Comparison of ENCODE assay signal across 26 cellular contexts in genomic region chr12:18258929-18259328, GRCh38. TPM values are rescaled to one million over a fixed set of nuclear protein-coding genes. Genes with fewer than 3 reads are reported as not detected.
"Had no signal": no experiment of that assay in that cellular context is flagged by ENCODE, and none has a peak within 500 bp of the region (broad histone marks: within the 10 kb centered on the region; RNA-seq: fewer than 3 reads in every experiment).

No MANE protein-coding gene starts in this region.

- H3K36me3 Mint-ChIP-seq: natural killer cell had no signal

- H3K4me2 ChIP-seq: smooth muscle cell had no signal

- H3K4me3 Mint-ChIP-seq: effector memory CD8-positive, alpha-beta T cell; natural killer cell; stimulated activated naive CD8-positive, alpha-beta T cell treated with anti-CD3 and anti-CD28 coated beads, Interleukin-15, amount 100 ng/mL, for 72 hours had no signal

- H3K4me3 ChIP-seq: esophagus squamous epithelium, left lung, pancreas, smooth muscle cell, thyroid gland had no signal

- H3K36me3 ChIP-seq: esophagus squamous epithelium, left lung, pancreas, thyroid gland had no signal

- DNase-seq: cerebellar nuclear complex; cortex of kidney; effector memory CD8-positive, alpha-beta T cell; erythroblast; esophagus squamous epithelium; foreskin melanocyte; head of caudate nucleus; kidney; left lung; mesendoderm; midbrain; natural killer cell; occipital lobe; pancreas; stimulated activated CD4-positive, alpha-beta T cell treated with anti-CD3 and anti-CD28 coated beads, Interleukin-12 subunit alpha, Interleukin-12 subunit beta, amount 100 ng/mL, for 4 hours; stimulated activated CD4-positive, alpha-beta T cell treated with anti-CD3 and anti-CD28 coated beads, Interleukin-1b, Interleukin-23, amount 100 ng/mL, for 48 hours; stimulated activated CD4-positive, alpha-beta T cell treated with anti-CD3 and anti-CD28 coated beads, Interleukin-4, amount 100 ng/mL, for 1 hour; stimulated activated CD8-positive, alpha-beta memory T cell treated with anti-CD3 and anti-CD28 coated beads, Interleukin-4, amount 100 ng/mL, for 48 hours; stimulated activated naive CD4-positive, alpha-beta T cell; stimulated activated naive CD8-positive, alpha-beta T cell treated with anti-CD3 and anti-CD28 coated beads, Interleukin-15, amount 100 ng/mL, for 72 hours; thyroid gland; trophoblast cell had no signal

- ATAC-seq: effector memory CD8-positive, alpha-beta T cell; left lung; natural killer cell; sciatic nerve; stimulated activated naive CD8-positive, alpha-beta T cell treated with anti-CD3 and anti-CD28 coated beads, Interleukin-15, amount 100 ng/mL, for 72 hours had no signal

- H3K9me3 ChIP-seq: esophagus squamous epithelium, left lung, pancreas, thyroid gland had no signal

- H3K27me3 Mint-ChIP-seq: effector memory CD8-positive, alpha-beta T cell; progenitor cell of endocrine pancreas; stimulated activated naive CD8-positive, alpha-beta T cell treated with anti-CD3 and anti-CD28 coated beads, Interleukin-15, amount 100 ng/mL, for 72 hours had no signal

- H3K27ac Mint-ChIP-seq: effector memory CD8-positive, alpha-beta T cell; natural killer cell; progenitor cell of endocrine pancreas; stimulated activated naive CD8-positive, alpha-beta T cell treated with anti-CD3 and anti-CD28 coated beads, Interleukin-15, amount 100 ng/mL, for 72 hours had no signal

- H3K4me1 Mint-ChIP-seq: natural killer cell; stimulated activated naive CD8-positive, alpha-beta T cell treated with anti-CD3 and anti-CD28 coated beads, Interleukin-15, amount 100 ng/mL, for 72 hours had no signal

- H3K27ac ChIP-seq: esophagus squamous epithelium, left lung, thyroid gland had no signal

- H3K27me3 ChIP-seq: esophagus squamous epithelium, left lung, thyroid gland had no signal

- H3K4me1 ChIP-seq: left lung, pancreas, thyroid gland had no signal

RNA-seq across cellular contexts. Expression of gene PIK3C2G, which starts 2.4 kb away (rescaled TPM):
- total RNA-seq: glomerular endothelial cell, natural killer cell, sciatic nerve had no signal
